15 cellular contexts compared by ENCODE assay signal in genomic region chr2:198053776-198054175, GRCh38.
"Had no signal": no experiment of that assay in that cellular context is flagged by ENCODE, and none has a peak within 500 bp of the region (broad histone marks: within the 10 kb centered on the region; RNA-seq: fewer than 3 reads in every experiment).

No MANE protein-coding gene starts in this region.

- H3K4me3 ChIP-seq: MG63 had no signal

- H3K27me3 ChIP-seq: MG63 had no signal

- H3K9me3 ChIP-seq: MG63, SK-N-SH had no signal

- H3K36me3 ChIP-seq: MG63 had no signal

- DNase-seq: KG1, NCI-H1092, NCI-H1105 treated with DMSO at 0.1 percent for 48 hours, NCI-H1417 treated with DMSO at 0.1 percent for 48 hours, NCI-H187, NCI-H2029, NCI-H2081 treated with DMSO at 0.1 percent for 48 hours, NCI-H2171, NCI-H226, NCI-H510A, NCI-H524 treated with DMSO at 0.1 percent for 48 hours, NCI-H774, SHP77 had no signal
